Comparison of ENCODE assay signal across 6 cellular contexts in the genomic region with DNA sequence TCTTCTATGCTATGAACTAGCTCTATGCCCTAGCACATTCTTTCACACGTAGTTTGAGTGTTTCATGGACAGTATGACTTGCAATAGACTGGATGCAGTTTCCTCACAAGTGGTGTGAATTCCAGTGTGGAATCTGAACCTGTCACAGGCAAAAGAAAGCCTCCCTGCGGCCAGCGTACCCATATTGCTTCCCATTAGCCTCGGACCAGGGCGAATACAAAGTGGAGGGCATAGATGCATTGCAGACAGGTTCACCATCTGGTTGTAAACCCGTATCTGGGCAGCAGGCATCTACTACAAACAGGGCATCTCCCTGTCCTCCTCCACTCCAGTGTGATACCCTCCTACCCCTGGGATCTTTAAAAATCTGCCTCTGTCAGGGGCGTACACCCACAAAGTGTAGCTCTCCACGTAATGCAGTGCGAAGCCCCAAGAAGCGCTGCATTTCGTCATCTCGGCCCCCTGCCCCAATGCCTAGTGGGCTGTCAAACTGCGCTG. TPM values are rescaled to one million over a fixed set of nuclear protein-coding genes. Genes with fewer than 3 reads are reported as not detected.
DNase-seq lines count a peak whose midpoint lies in the region; ATAC-seq, FAIRE-seq and TF ChIP-seq lines count a peak whose summit lies in the region.

No MANE protein-coding gene starts in this region.

- POLR2A ChIA-PET in GM10248 (lab: Yijun Ruan, JAX) = no interaction called here

- peak overlapping the region; percentile 83 for H3K4me2 ChIP-seq in neural cell (ENCODE audit: low read length)

- H3K36me3 ChIP-seq in ES-I3 (ENCODE audit: insufficient read depth, low read length) (no peaks in the 10 kb centered on the region), body of pancreas (replicated peaks in 1 of 2; ENCODE audit: insufficient read depth in 1 of 2, low read depth in 2 of 2) (no peaks in the 10 kb centered on the region), neural cell (ENCODE audit: insufficient read depth, low read length) (no peaks in the 10 kb centered on the region)

- TF ChIP-seq RAD21 in neural cell (conservative IDR thresholded peaks at IDR 0.05) = no peak

- peaks cover 25% of the 10 kb centered on the region for H3K79me2 ChIP-seq in neural cell (replicated peaks; ENCODE audit: insufficient read depth, low read length)

- peak in 1 of 7 experiments; percentile 3 for TF ChIP-seq CTCF in body of pancreas (IDR thresholded peaks at IDR 0.05)
- no peak for TF ChIP-seq CTCF in neural cell (IDR thresholded peaks at IDR 0.05; ENCODE audit: poor library complexity, severe bottlenecking)
- no peak for TF ChIP-seq CTCF in GM10248 (IDR thresholded peaks at IDR 0.05; ENCODE audit: control extremely low read depth, extremely low read depth, low read depth, missing control alignments)

- no peaks in the 10 kb centered on the region for H3K9me2 ChIP-seq in neural cell (ENCODE audit: insufficient read depth, low read length)

- peak overlapping the region; percentile 56 for H2AFZ ChIP-seq in neural cell (ENCODE audit: low read depth, low read length)

- H3K27ac ChIP-seq in body of pancreas (peak overlapping the region; percentile 99 to 100 (median 99)), neural cell (ENCODE audit: low read length) (peak overlapping the region; percentile 97)

- DNase-seq in body of pancreas (peak in 1 of 4 donors; percentile 35), RCC 7860 (ENCODE audit: low spot score) (no peak), GM10248 (ENCODE audit: extremely low spot score) (no peak)

- TF ChIP-seq POLR2A in body of pancreas (IDR thresholded peaks at IDR 0.05) = no peak

- ATAC-seq in body of pancreas = no peak
- ATAC-seq in HG02642 (IDR thresholded peaks at IDR 0.05; ENCODE audit: poor library complexity, unreplicated experiment) = no peak

- H3K9me3 ChIP-seq in ES-I3 (ENCODE audit: control insufficient read depth, insufficient read depth, low read length) = no peaks in the 10 kb centered on the region
- no peaks in the 10 kb centered on the region for H3K9me3 ChIP-seq in body of pancreas
- no peaks in the 10 kb centered on the region for H3K9me3 ChIP-seq in neural cell (ENCODE audit: low read length)

- H3K27me3 ChIP-seq in body of pancreas = no peaks in the 10 kb centered on the region
- no peaks in the 10 kb centered on the region for H3K27me3 ChIP-seq in neural cell (ENCODE audit: insufficient read depth, low read depth, low read length)

- no peak for TF ChIP-seq EP300 in neural cell (conservative IDR thresholded peaks at IDR 0.05; ENCODE audit: poor library complexity, severe bottlenecking)

- H3K9ac ChIP-seq in ES-I3 (ENCODE audit: low read depth, low read length) = peak overlapping the region; percentile 92
- peak overlapping the region; percentile 83 for H3K9ac ChIP-seq in neural cell (ENCODE audit: low read length)

- H3K4me3 ChIP-seq in body of pancreas (no peak overlapping the region), neural cell (ENCODE audit: low read length) (peak overlapping the region; percentile 73)

- peaks cover 19% of the 10 kb centered on the region for H3K4me1 ChIP-seq in ES-I3 (ENCODE audit: insufficient read depth, low read length)
- peaks cover 35% of the 10 kb centered on the region for H3K4me1 ChIP-seq in body of pancreas

- no peaks in the 10 kb centered on the region for H3F3A ChIP-seq in neural cell (ENCODE audit: insufficient read depth, low read length, poor library complexity, severe bottlenecking)

- WGBS in body of pancreas, 2 donors = 6 to 10% methylated on average over 5 to 13 of the region's 13 CpGs

- intact Hi-C loops in body of pancreas (cut with DNase I) = no loop called here

- H4K20me1 ChIP-seq in neural cell (ENCODE audit: insufficient read depth) = no peaks in the 10 kb centered on the region

- CTCF ChIA-PET in GM10248 (lab: Yijun Ruan, JAX) = interaction anchor here (1.0 to 2.3 kb wide), 4 partner anchors 12 to 159 kb away, joined by 3 to 7 read pairs (median 4); no protein-coding TSS in a partner anchor

- no peak for FAIRE-seq in RCC 7860 (lab: Jason Lieb, UNC)

TF ChIP-seq in neural cell, 6 proteins besides CTCF, POLR2A, EP300 and RAD21:
- TF ChIP-seq SMC3 (conservative IDR thresholded peaks at IDR 0.05; ENCODE audit: poor library complexity) = no peak
- TF ChIP-seq MXI1 (conservative IDR thresholded peaks at IDR 0.05; ENCODE audit: poor library complexity, severe bottlenecking) = no peak
- no peak for TF ChIP-seq TAF1 (IDR thresholded peaks at IDR 0.05; ENCODE audit: low read depth)
- TF ChIP-seq, protein P1, sequence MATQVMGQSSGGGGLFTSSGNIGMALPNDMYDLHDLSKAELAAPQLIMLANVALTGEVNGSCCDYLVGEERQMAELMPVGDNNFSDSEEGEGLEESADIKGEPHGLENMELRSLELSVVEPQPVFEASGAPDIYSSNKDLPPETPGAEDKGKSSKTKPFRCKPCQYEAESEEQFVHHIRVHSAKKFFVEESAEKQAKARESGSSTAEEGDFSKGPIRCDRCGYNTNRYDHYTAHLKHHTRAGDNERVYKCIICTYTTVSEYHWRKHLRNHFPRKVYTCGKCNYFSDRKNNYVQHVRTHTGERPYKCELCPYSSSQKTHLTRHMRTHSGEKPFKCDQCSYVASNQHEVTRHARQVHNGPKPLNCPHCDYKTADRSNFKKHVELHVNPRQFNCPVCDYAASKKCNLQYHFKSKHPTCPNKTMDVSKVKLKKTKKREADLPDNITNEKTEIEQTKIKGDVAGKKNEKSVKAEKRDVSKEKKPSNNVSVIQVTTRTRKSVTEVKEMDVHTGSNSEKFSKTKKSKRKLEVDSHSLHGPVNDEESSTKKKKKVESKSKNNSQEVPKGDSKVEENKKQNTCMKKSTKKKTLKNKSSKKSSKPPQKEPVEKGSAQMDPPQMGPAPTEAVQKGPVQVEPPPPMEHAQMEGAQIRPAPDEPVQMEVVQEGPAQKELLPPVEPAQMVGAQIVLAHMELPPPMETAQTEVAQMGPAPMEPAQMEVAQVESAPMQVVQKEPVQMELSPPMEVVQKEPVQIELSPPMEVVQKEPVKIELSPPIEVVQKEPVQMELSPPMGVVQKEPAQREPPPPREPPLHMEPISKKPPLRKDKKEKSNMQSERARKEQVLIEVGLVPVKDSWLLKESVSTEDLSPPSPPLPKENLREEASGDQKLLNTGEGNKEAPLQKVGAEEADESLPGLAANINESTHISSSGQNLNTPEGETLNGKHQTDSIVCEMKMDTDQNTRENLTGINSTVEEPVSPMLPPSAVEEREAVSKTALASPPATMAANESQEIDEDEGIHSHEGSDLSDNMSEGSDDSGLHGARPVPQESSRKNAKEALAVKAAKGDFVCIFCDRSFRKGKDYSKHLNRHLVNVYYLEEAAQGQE (IDR thresholded peaks at IDR 0.05; ENCODE audit: borderline replicate concordance) = no peak
- TF ChIP-seq POLR2AphosphoS5 (IDR thresholded peaks at IDR 0.05) = no peak
- TF ChIP-seq EZH2 (IDR thresholded peaks at IDR 0.05; ENCODE audit: borderline replicate concordance, insufficient read depth, low read length, poor library complexity, severe bottlenecking) = no peak

RNA-seq across cellular contexts. Expression of a gene that starts 1.4 kb away (rescaled TPM):
- 10 to 100 TPM; 40.5 to 61.0 TPM for total RNA-seq in body of pancreas
- 10.8 and 23.1 TPM in 2 replicates for polyA plus RNA-seq in neural cell
- polyA minus RNA-seq in neural cell = 29.0 and 31.0 TPM in 2 replicates

RNA-seq across cellular contexts. Expression of a gene that starts 12.8 kb away (rescaled TPM):
- 10 to 100 TPM; 10.6 to 31.6 TPM for total RNA-seq in body of pancreas
- polyA plus RNA-seq in neural cell = 3.8 and 6.7 TPM in 2 replicates
- polyA minus RNA-seq in neural cell = 5.3 and 6.6 TPM in 2 replicates

RNA-seq across cellular contexts. Expression of a gene that starts 25.3 kb away (rescaled TPM):
- total RNA-seq in body of pancreas = 10 to 100 TPM; 12.5 to 14.5 TPM
- 25.2 and 25.8 TPM in 2 replicates for polyA plus RNA-seq in neural cell
- 31.5 and 32.4 TPM in 2 replicates for polyA minus RNA-seq in neural cell

RNA-seq across cellular contexts. Expression of a gene that starts 34.2 kb away (rescaled TPM):
- under 1 TPM in 1 of 2 donors, not detected in 1; 0.52 TPM for total RNA-seq in body of pancreas
- polyA plus RNA-seq in neural cell = 1.4 and 2.4 TPM in 2 replicates
- 2.1 and 3.4 TPM in 2 replicates for polyA minus RNA-seq in neural cell

RNA-seq across cellular contexts. Expression of a gene that starts 34.7 kb away (rescaled TPM):
- 10 to 100 TPM in 1 of 2 donors, 1 to 10 TPM in 1; 7.9 to 12.5 TPM for total RNA-seq in body of pancreas
- polyA plus RNA-seq in neural cell = 727 and 741 TPM in 2 replicates
- 247 and 260 TPM in 2 replicates for polyA minus RNA-seq in neural cell
